33 cellular contexts compared by ENCODE assay signal in genomic region chr14:81418057-81418790, GRCh38. TPM values are rescaled to one million over a fixed set of nuclear protein-coding genes. Genes with fewer than 3 reads are reported as not detected.
"Had no signal": no experiment of that assay in that cellular context is flagged by ENCODE, and none has a peak within 500 bp of the region (broad histone marks: within the 10 kb centered on the region; RNA-seq: fewer than 3 reads in every experiment).

No MANE protein-coding gene starts in this region.

- H3K9me3 Mint-ChIP-seq: activated naive CD4-positive, alpha-beta T cell treated with anti-CD3 and anti-CD28 coated beads, Interleukin-2, amount 50 U/mL, for 24 hours had no signal

- H3K4me1 Mint-ChIP-seq: activated CD4-positive, alpha-beta T cell treated with anti-CD3 and anti-CD28 coated beads for 36 hours; activated naive CD4-positive, alpha-beta T cell treated with anti-CD3 and anti-CD28 coated beads, Interleukin-2, amount 50 U/mL, for 24 hours; central memory CD8-positive, alpha-beta T cell had no signal

- H3K27me3 Mint-ChIP-seq: activated CD4-positive, alpha-beta T cell treated with anti-CD3 and anti-CD28 coated beads, Interleukin-2, amount 10 ng/mL, durations not matched to agents 7 days and 5 days; activated naive CD8-positive, alpha-beta T cell treated with anti-CD3 and anti-CD28 coated beads, Interleukin-2, amount 10 ng/mL, durations not matched to agents 7 days and 5 days had no signal

- H3K4me1 ChIP-seq: ascending aorta, SJCRH30 had no signal

- DNase-seq: activated CD4-positive, alpha-beta T cell treated with anti-CD3 and anti-CD28 coated beads for 36 hours; activated CD4-positive, alpha-beta T cell treated with anti-CD3 and anti-CD28 coated beads, Interleukin-2, amount 10 ng/mL, durations not matched to agents 7 days and 5 days; activated CD4-positive, alpha-beta T cell treated with anti-CD3 and anti-CD28 coated beads, Interleukin-2, amount 50 U/mL, for 48 hours; activated CD8-positive, alpha-beta T cell treated with anti-CD3 and anti-CD28 coated beads, Interleukin-2, amount 10 ng/mL, durations not matched to agents 7 days and 5 days; activated gamma-delta T cell; activated naive CD4-positive, alpha-beta T cell treated with Interleukin-2 at 50 U/mL for 16 hours; activated naive CD8-positive, alpha-beta T cell treated with anti-CD3 and anti-CD28 coated beads, Interleukin-2, amount 10 ng/mL, durations not matched to agents 7 days and 5 days; activated T-cell treated with anti-CD3 and anti-CD28 coated beads, Interleukin-2, amount 50 U/mL, for 24 hours; amygdala; NCI-H1048; NCI-H1436 treated with DMSO at 0.1 percent for 48 hours; NCI-H1694 treated with DMSO at 0.1 percent for 48 hours; NCI-H2029 treated with DMSO at 0.1 percent for 48 hours; NCI-H2107; NCI-H2171; NCI-H446; NCI-H510A treated with DMSO at 0.1 percent for 48 hours; NCI-H526 treated with DMSO at 0.1 percent for 48 hours; NCI-H774; SHP77; SJCRH30; T1000 had no signal

- H3K36me3 Mint-ChIP-seq: activated naive CD4-positive, alpha-beta T cell treated with anti-CD3 and anti-CD28 coated beads, Interleukin-2, amount 50 U/mL, for 24 hours had no signal

- H3K36me3 ChIP-seq: ascending aorta, cardiac muscle cell had no signal

- ATAC-seq: activated CD4-positive, alpha-beta T cell treated with anti-CD3 and anti-CD28 coated beads for 36 hours; activated CD4-positive, CD25-positive, alpha-beta regulatory T cell treated with anti-CD3 and anti-CD28 coated beads, Interleukin-2, amount 50 U/mL, for 24 hours; activated CD8-positive, alpha-beta T cell treated with anti-CD3 and anti-CD28 coated beads, Interleukin-2, amount 10 ng/mL, durations not matched to agents 7 days and 5 days; Panc1; WTC11 had no signal

- H3K27ac ChIP-seq: ascending aorta, cardiac muscle cell, SJCRH30, SK-N-MC had no signal

- H3K9me3 ChIP-seq: ascending aorta had no signal

- H3K27ac Mint-ChIP-seq: activated CD4-positive, alpha-beta T cell treated with anti-CD3 and anti-CD28 coated beads for 36 hours; activated CD4-positive, alpha-beta T cell treated with anti-CD3 and anti-CD28 coated beads, Interleukin-2, amount 10 ng/mL, durations not matched to agents 7 days and 5 days; activated CD8-positive, alpha-beta T cell treated with anti-CD3 and anti-CD28 coated beads, Interleukin-2, amount 10 ng/mL, durations not matched to agents 7 days and 5 days; activated naive CD4-positive, alpha-beta T cell treated with anti-CD3 and anti-CD28 coated beads, Interleukin-2, amount 50 U/mL, for 24 hours; activated naive CD8-positive, alpha-beta T cell treated with anti-CD3 and anti-CD28 coated beads, Interleukin-2, amount 10 ng/mL, durations not matched to agents 7 days and 5 days; activated T-cell treated with anti-CD3 and anti-CD28 coated beads, Interleukin-2, amount 50 U/mL, for 24 hours; activated T-helper 2 cell treated with anti-CD3 and anti-CD28 coated beads, Interferon-gamma antibody, Interleukin-2, Interleukin-4, amounts not matched to agents 10 μg/mL and 5 μg/mL and 100 μg/mL, durations not matched to agents 14 hours and 24 hours and 36 hours; WTC11 had no signal

- H3K4me3 Mint-ChIP-seq: activated CD4-positive, alpha-beta T cell treated with anti-CD3 and anti-CD28 coated beads for 36 hours; activated CD4-positive, alpha-beta T cell treated with anti-CD3 and anti-CD28 coated beads, Interleukin-2, amount 10 ng/mL, durations not matched to agents 7 days and 5 days; activated CD8-positive, alpha-beta T cell treated with anti-CD3 and anti-CD28 coated beads, Interleukin-2, amount 10 ng/mL, durations not matched to agents 7 days and 5 days; activated naive CD4-positive, alpha-beta T cell treated with anti-CD3 and anti-CD28 coated beads, Interleukin-2, amount 50 U/mL, for 24 hours; activated naive CD8-positive, alpha-beta T cell treated with anti-CD3 and anti-CD28 coated beads, Interleukin-2, amount 10 ng/mL, durations not matched to agents 7 days and 5 days; activated T-cell treated with anti-CD3 and anti-CD28 coated beads, Interleukin-2, amount 50 U/mL, for 24 hours; central memory CD8-positive, alpha-beta T cell; WTC11 had no signal

- H3K4me3 ChIP-seq: ascending aorta, cardiac muscle cell, SJCRH30, SK-N-MC had no signal

RNA-seq across cellular contexts. Expression of gene STON2, which starts 18.1 kb away (rescaled TPM):
- total RNA-seq: activated naive CD8-positive, alpha-beta T cell treated with anti-CD3 and anti-CD28 coated beads, Interleukin-2, amount 10 ng/mL, durations not matched to agents 7 days and 5 days; activated T-helper 2 cell treated with anti-CD3 and anti-CD28 coated beads, Interferon-gamma antibody, Interleukin-2, Interleukin-4, amounts not matched to agents 10 μg/mL and 5 μg/mL and 100 μg/mL, durations not matched to agents 14 hours and 24 hours and 36 hours; chondrocyte; T-helper 2 cell treated with Interferon-gamma antibody and Interleukin-4, amounts not matched to agents 100 ng/mL and 5 ng/mL, for 36 hours had no signal
